3 cellular contexts compared by ENCODE assay signal in genomic region chr9:14185016-14185415, GRCh38.
"Had no signal": no experiment of that assay in that cellular context is flagged by ENCODE, and none has a peak within 500 bp of the region (broad histone marks: within the 10 kb centered on the region; RNA-seq: fewer than 3 reads in every experiment).

No MANE protein-coding gene starts in this region.

- DNase-seq: GDM1, GF-D8 had no signal

- ATAC-seq: GM12878 had no signal

- H3K4me3 ChIP-seq: GM12878 had no signal
